ENCODE assay signal across 29 cellular contexts in the genomic region with DNA sequence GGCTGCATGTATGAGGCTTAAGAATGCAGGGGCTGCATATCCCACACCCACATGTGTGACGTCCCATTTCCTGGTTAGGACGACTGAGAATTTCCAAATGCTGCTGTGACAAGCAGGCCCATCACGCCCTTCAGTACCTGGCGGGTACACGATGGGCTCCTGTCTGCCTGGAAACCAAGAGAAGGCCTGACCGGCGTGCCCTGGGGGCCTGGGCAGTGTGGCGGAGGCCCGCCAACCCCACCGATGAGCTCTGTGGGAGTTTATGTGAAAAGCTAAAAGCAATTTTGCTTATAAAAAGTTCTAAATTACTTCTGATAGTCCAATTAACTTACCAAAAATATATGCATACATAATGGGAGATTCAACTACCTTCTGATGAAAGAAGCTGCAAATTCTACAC.
"Had no signal": no experiment of that assay in that cellular context is flagged by ENCODE, and none has a peak within 500 bp of the region (broad histone marks: within the 10 kb centered on the region; RNA-seq: fewer than 3 reads in every experiment).

No MANE protein-coding gene starts in this region.

- FAIRE-seq: urothelium cell line had no signal

- H3K9me3 Mint-ChIP-seq: stimulated activated effector memory CD8-positive, alpha-beta T cell treated with anti-CD3 and anti-CD28 coated beads, Interleukin-12 subunit alpha, Interleukin-12 subunit beta, amount 100 ng/mL, for 72 hours; stimulated activated memory B cell treated with anti-CD40 and anti-IgM and Interleukin-4, amounts not matched to agents 10 μg/mL and 1 μg/mL and 100 μg/mL, for 72 hours; stimulated activated naive CD8-positive, alpha-beta T cell treated with anti-CD3 and anti-CD28 coated beads, Interleukin-15, Interleukin-2, amounts not matched to agents 100 ng/mL and 50 ng/mL, for 24 hours; type B pancreatic cell had no signal

- DNase-seq: stimulated activated CD4-positive, alpha-beta T cell treated with anti-CD3 and anti-CD28 coated beads, Interleukin-2, amount 100 ng/mL, for 48 hours; stimulated activated CD4-positive, alpha-beta T cell treated with anti-CD3 and anti-CD28 coated beads, Interleukin-4, amount 100 ng/mL, for 1 hour; stimulated activated CD4-positive, alpha-beta T cell treated with anti-CD3 and anti-CD28 coated beads, Interleukin-4, amount 100 ng/mL, for 24 hours; stimulated activated CD4-positive, alpha-beta T cell treated with anti-CD3 and anti-CD28 coated beads, Interleukin-4, amount 100 ng/mL, for 4 hours; stimulated activated CD8-positive, alpha-beta memory T cell treated with anti-CD3 and anti-CD28 coated beads, Interleukin-4, amount 100 ng/mL, for 48 hours; stimulated activated naive B cell treated with anti-CD40 and anti-IgM and Interleukin-4, amounts not matched to agents 10 μg/mL and 1 μg/mL and 100 μg/mL, for 72 hours; stimulated activated naive CD4-positive, alpha-beta T cell; stimulated activated naive CD4-positive, alpha-beta T cell treated with Interleukin-2 at 50 U/mL for 16 hours; stimulated activated naive CD8-positive, alpha-beta T cell treated with anti-CD3 and anti-CD28 coated beads, Interleukin-15, amount 100 ng/mL, for 72 hours; stimulated activated naive CD8-positive, alpha-beta T cell treated with anti-CD3 and anti-CD28 coated beads, Interleukin-15, Interleukin-2, amounts not matched to agents 100 U/mL and 50 U/mL, for 24 hours; stomach; substantia nigra; testis; thyroid gland; tibial artery; transverse colon; trophoblast cell; upper lobe of left lung; upper lobe of right lung; uterus had no signal

- H3K4me3 ChIP-seq: stomach, suprapubic skin, testis, thoracic aorta, thyroid gland, tibial artery, tibial nerve, transverse colon, upper lobe of left lung, upper lobe of right lung, uterus, vagina had no signal

- H3K4me3 Mint-ChIP-seq: stimulated activated effector memory CD8-positive, alpha-beta T cell treated with anti-CD3 and anti-CD28 coated beads, Interleukin-12 subunit alpha, Interleukin-12 subunit beta, amount 100 ng/mL, for 72 hours; stimulated activated memory B cell treated with anti-CD40 and anti-IgM and Interleukin-4, amounts not matched to agents 10 μg/mL and 1 μg/mL and 100 μg/mL, for 72 hours; stimulated activated naive B cell treated with anti-CD40 and anti-IgM and Interleukin-4, amounts not matched to agents 10 μg/mL and 1 μg/mL and 100 μg/mL, for 72 hours; stimulated activated naive CD8-positive, alpha-beta T cell treated with anti-CD3 and anti-CD28 coated beads, Interleukin-15, amount 100 ng/mL, for 72 hours; stimulated activated naive CD8-positive, alpha-beta T cell treated with anti-CD3 and anti-CD28 coated beads, Interleukin-15, Interleukin-2, amounts not matched to agents 100 ng/mL and 50 ng/mL, for 24 hours; type B pancreatic cell had no signal

- H3K27ac ChIP-seq: stomach, suprapubic skin, testis, thoracic aorta, thyroid gland, tibial artery, tibial nerve, transverse colon, upper lobe of left lung, upper lobe of right lung, uterus, vagina had no signal

- H3K27me3 ChIP-seq: suprapubic skin, testis, thyroid gland, tibial artery, tibial nerve, transverse colon, upper lobe of left lung, upper lobe of right lung, uterus, vagina had no signal

- H3K27me3 Mint-ChIP-seq: stimulated activated memory B cell treated with anti-CD40 and anti-IgM and Interleukin-4, amounts not matched to agents 10 μg/mL and 1 μg/mL and 100 μg/mL, for 72 hours; stimulated activated naive B cell treated with anti-CD40 and anti-IgM and Interleukin-4, amounts not matched to agents 10 μg/mL and 1 μg/mL and 100 μg/mL, for 72 hours; stimulated activated naive CD8-positive, alpha-beta T cell treated with anti-CD3 and anti-CD28 coated beads, Interleukin-15, amount 100 ng/mL, for 72 hours; stimulated activated naive CD8-positive, alpha-beta T cell treated with anti-CD3 and anti-CD28 coated beads, Interleukin-15, Interleukin-2, amounts not matched to agents 100 ng/mL and 50 ng/mL, for 24 hours; type B pancreatic cell had no signal

- H3K36me3 Mint-ChIP-seq: stimulated activated memory B cell treated with anti-CD40 and anti-IgM and Interleukin-4, amounts not matched to agents 10 μg/mL and 1 μg/mL and 100 μg/mL, for 72 hours; stimulated activated naive B cell treated with anti-CD40 and anti-IgM and Interleukin-4, amounts not matched to agents 10 μg/mL and 1 μg/mL and 100 μg/mL, for 72 hours; type B pancreatic cell had no signal

- H3K27ac Mint-ChIP-seq: stimulated activated effector memory CD8-positive, alpha-beta T cell treated with anti-CD3 and anti-CD28 coated beads, Interleukin-12 subunit alpha, Interleukin-12 subunit beta, amount 100 ng/mL, for 72 hours; stimulated activated memory B cell treated with anti-CD40 and anti-IgM and Interleukin-4, amounts not matched to agents 10 μg/mL and 1 μg/mL and 100 μg/mL, for 72 hours; stimulated activated naive B cell treated with anti-CD40 and anti-IgM and Interleukin-4, amounts not matched to agents 10 μg/mL and 1 μg/mL and 100 μg/mL, for 72 hours; stimulated activated naive CD8-positive, alpha-beta T cell treated with anti-CD3 and anti-CD28 coated beads, Interleukin-15, amount 100 ng/mL, for 72 hours; stimulated activated naive CD8-positive, alpha-beta T cell treated with anti-CD3 and anti-CD28 coated beads, Interleukin-15, Interleukin-2, amounts not matched to agents 100 ng/mL and 50 ng/mL, for 24 hours; type B pancreatic cell had no signal

- H3K4me1 ChIP-seq: stomach, suprapubic skin, testis, thyroid gland, tibial artery, tibial nerve, transverse colon, upper lobe of left lung, upper lobe of right lung, uterus, vagina had no signal

- H3K36me3 ChIP-seq: stomach, suprapubic skin, thoracic aorta, thyroid gland, tibial artery, tibial nerve, transverse colon, upper lobe of left lung, upper lobe of right lung, uterus, vagina had no signal

- H3K9me3 ChIP-seq: suprapubic skin, testis, thoracic aorta, thyroid gland, tibial nerve, transverse colon, upper lobe of left lung, upper lobe of right lung, uterus, vagina had no signal

- H3K4me1 Mint-ChIP-seq: stimulated activated effector memory CD8-positive, alpha-beta T cell treated with anti-CD3 and anti-CD28 coated beads, Interleukin-12 subunit alpha, Interleukin-12 subunit beta, amount 100 ng/mL, for 72 hours; stimulated activated memory B cell treated with anti-CD40 and anti-IgM and Interleukin-4, amounts not matched to agents 10 μg/mL and 1 μg/mL and 100 μg/mL, for 72 hours; stimulated activated naive B cell treated with anti-CD40 and anti-IgM and Interleukin-4, amounts not matched to agents 10 μg/mL and 1 μg/mL and 100 μg/mL, for 72 hours; stimulated activated naive CD8-positive, alpha-beta T cell treated with anti-CD3 and anti-CD28 coated beads, Interleukin-15, amount 100 ng/mL, for 72 hours had no signal
